13 cellular contexts compared by ENCODE assay signal in genomic region chr4:102585329-102585728, GRCh38.
DNase-seq lines count a peak whose midpoint lies in the region; ATAC-seq and TF ChIP-seq lines count a peak whose summit lies in the region.
"Had no signal": no experiment of that assay in that cellular context is flagged by ENCODE, and none has a peak within 500 bp of the region (broad histone marks: within the 10 kb centered on the region; RNA-seq: fewer than 3 reads in every experiment).

No MANE protein-coding gene starts in this region.

- peaks cover 68% of the 10 kb centered on the region for H3K4me1 Mint-ChIP-seq in activated T-cell treated with anti-CD3 and anti-CD28 coated beads, Interleukin-2, amount 50 U/mL, for 4 hours (ENCODE audit: low read depth)
- H3K4me1 Mint-ChIP-seq in activated B cell treated with CpG ODN at 0.5 μM for 24 hours: peaks cover 14% of the 10 kb centered on the region
- peaks cover 40 to 66% (median 63%) of the 10 kb centered on the region in 4 donors for H3K4me1 Mint-ChIP-seq in naive thymus-derived CD8-positive, alpha-beta T cell
- H3K4me1 Mint-ChIP-seq: nephron had no signal

- intact Hi-C loops in activated B cell treated with CpG ODN at 0.5 μM for 24 hours (cut with micrococcal nuclease): loop anchor here (1.0 kb wide), 1 partner anchor 10 kb away; no protein-coding TSS in a partner anchor

- peak overlapping the region; percentile 7 for H3K27ac Mint-ChIP-seq in activated B cell treated with CpG ODN at 0.5 μM for 24 hours
- H3K27ac Mint-ChIP-seq in naive thymus-derived CD8-positive, alpha-beta T cell: peak overlapping the region; percentile 63 to 94 (median 88)
- H3K27ac Mint-ChIP-seq: nephron had no signal

- no peaks in the 10 kb centered on the region for H3K9me3 Mint-ChIP-seq in activated T-cell treated with anti-CD3 and anti-CD28 coated beads, Interleukin-2, amount 50 U/mL, for 4 hours
- H3K9me3 Mint-ChIP-seq in activated B cell treated with CpG ODN at 0.5 μM for 24 hours: no peaks in the 10 kb centered on the region
- H3K9me3 Mint-ChIP-seq in naive thymus-derived CD8-positive, alpha-beta T cell: no peaks in the 10 kb centered on the region

- no peaks in the 10 kb centered on the region for H3K27me3 Mint-ChIP-seq in activated T-cell treated with anti-CD3 and anti-CD28 coated beads, Interleukin-2, amount 50 U/mL, for 4 hours (ENCODE audit: low read depth)
- H3K27me3 Mint-ChIP-seq in activated B cell treated with CpG ODN at 0.5 μM for 24 hours: no peaks in the 10 kb centered on the region
- H3K27me3 Mint-ChIP-seq in naive thymus-derived CD8-positive, alpha-beta T cell: no peaks in the 10 kb centered on the region

- CTCF ChIA-PET in activated B cell treated with CpG ODN at 0.5 μM for 24 hours (lab: Charles Lee): no interaction called here

- peak; percentile 53 to 57 for ATAC-seq in activated T-cell treated with anti-CD3 and anti-CD28 coated beads, Interleukin-2, amount 50 U/mL, for 4 hours
- ATAC-seq in GM21825 (IDR thresholded peaks at IDR 0.05; ENCODE audit: unreplicated experiment) (peak; percentile 42), activated B cell treated with CpG ODN at 0.5 μM for 24 hours (ENCODE audit: low read depth) (no peak), GM18517 (IDR thresholded peaks at IDR 0.05; ENCODE audit: unreplicated experiment) (no peak), HG02571 (IDR thresholded peaks at IDR 0.05; ENCODE audit: unreplicated experiment) (no peak)
- no peak for ATAC-seq in naive thymus-derived CD8-positive, alpha-beta T cell
- ATAC-seq: right cardiac atrium had no signal

- no peak for TF ChIP-seq CTCF in activated B cell treated with CpG ODN at 0.5 μM for 24 hours (IDR thresholded peaks at IDR 0.05)

- H3K4me3 Mint-ChIP-seq in activated T-cell treated with anti-CD3 and anti-CD28 coated beads, Interleukin-2, amount 50 U/mL, for 4 hours: no peak overlapping the region
- H3K4me3 Mint-ChIP-seq in activated B cell treated with CpG ODN at 0.5 μM for 24 hours: no peak overlapping the region
- H3K4me3 Mint-ChIP-seq in naive thymus-derived CD8-positive, alpha-beta T cell: peak overlapping the region in 4 of 10 donors; percentile 10 to 77 (median 66)
- H3K4me3 Mint-ChIP-seq: nephron had no signal

- H3K36me3 Mint-ChIP-seq in activated T-cell treated with anti-CD3 and anti-CD28 coated beads, Interleukin-2, amount 50 U/mL, for 4 hours (ENCODE audit: insufficient read depth): peaks cover 76% of the 10 kb centered on the region
- H3K36me3 Mint-ChIP-seq in activated B cell treated with CpG ODN at 0.5 μM for 24 hours (ENCODE audit: low read depth): peaks cover 96% of the 10 kb centered on the region
- peaks cover 13 to 72% (median 45%) of the 10 kb centered on the region in 3 donors for H3K36me3 Mint-ChIP-seq in naive thymus-derived CD8-positive, alpha-beta T cell

- POLR2A ChIA-PET in activated B cell treated with CpG ODN at 0.5 μM for 24 hours (lab: Charles Lee): interaction anchor here (0.7 kb wide), 1 partner anchor 84 kb away, joined by 3 read pairs; the partner anchor contains the start of gene NFKB1
- POLR2A ChIA-PET in naive thymus-derived CD8-positive, alpha-beta T cell (lab: Charles Lee): no interaction called here

- DNase-seq in activated T-cell treated with anti-CD3 and anti-CD28 coated beads, Interleukin-2, amount 50 U/mL, for 4 hours: no peak
- no peak for DNase-seq in activated T-cell treated with anti-CD3 and anti-CD28 coated beads for 4 hours
- DNase-seq in activated B cell treated with CpG ODN at 0.5 μM for 24 hours: no peak
- no peak for DNase-seq in naive thymus-derived CD8-positive, alpha-beta T cell
- no peak for DNase-seq in superior temporal gyrus (ENCODE audit: extremely low spot score)
- DNase-seq: dermis blood vessel endothelial cell, H7, NCI-H345, right cardiac atrium had no signal

Comparison
In these comparisons a context has a peak if more than half of its experiments do, and no peak if none do; other contexts are left out.
1. ATAC-seq: peak in activated T-cell treated with anti-CD3 and anti-CD28 coated beads, Interleukin-2, amount 50 U/mL, for 4 hours (2 of 2) and GM21825 (single experiment); none in activated B cell treated with CpG ODN at 0.5 μM for 24 hours (single experiment), naive thymus-derived CD8-positive, alpha-beta T cell (0 of 2), GM18517 (single experiment) and HG02571 (single experiment).